ENCODE assay signal across 21 cellular contexts in genomic region chr19:31346184-31346583, GRCh38. TPM values are rescaled to one million over a fixed set of nuclear protein-coding genes. Genes with fewer than 3 reads are reported as not detected.
DNase-seq lines count a peak whose midpoint lies in the region; ATAC-seq, FAIRE-seq and TF ChIP-seq lines count a peak whose summit lies in the region.
"Had no signal": no experiment of that assay in that cellular context is flagged by ENCODE, and none has a peak within 500 bp of the region (broad histone marks: within the 10 kb centered on the region; RNA-seq: fewer than 3 reads in every experiment).

No MANE protein-coding gene starts in this region.

- TF ChIP-seq RAD21 in A549 (conservative IDR thresholded peaks at IDR 0.05 in 1 of 2, IDR thresholded peaks at IDR 0.05 in 1 of 2) = no peak

- H3K4me3 ChIP-seq in A549 = no peak overlapping the region
- peak overlapping the region; percentile 90 for H3K4me3 ChIP-seq in SK-N-MC
- no peak overlapping the region for H3K4me3 ChIP-seq in gastroesophageal sphincter
- H3K4me3 ChIP-seq in smooth muscle cell = peak overlapping the region; percentile 94

- H3K27ac ChIP-seq in A549 (no peak overlapping the region), SK-N-MC (peak overlapping the region; percentile 86), gastroesophageal sphincter (peak overlapping the region in 3 of 4 donors; percentile 32 to 99 (median 98)), smooth muscle cell (ENCODE audit: low read depth) (no peak overlapping the region)

- H3K4me2 ChIP-seq in A549 (no peak overlapping the region), smooth muscle cell (peak overlapping the region; percentile 83)

- H3K27me3 ChIP-seq in gastroesophageal sphincter = no peaks in the 10 kb centered on the region
- H3K27me3 ChIP-seq in smooth muscle cell (ENCODE audit: low read depth) = no peaks in the 10 kb centered on the region

- WGBS in A549 (ENCODE audit: missing lambda C conversion rate) = 46% methylated on average over 6 of the region's 6 CpGs
- WGBS in gastroesophageal sphincter (ENCODE audit: low coverage in 1 of 2), 2 donors = 69 to 78% methylated on average over 6 of the region's 6 CpGs
- 80% methylated on average over 6 of the region's 6 CpGs for WGBS in smooth muscle cell (ENCODE audit: low lambda C conversion rate)

- TF ChIP-seq POLR2A in A549 (IDR thresholded peaks at IDR 0.05; ENCODE audit: low read length) (no peak), gastroesophageal sphincter (IDR thresholded peaks at IDR 0.05) (no peak)

- H3F3A ChIP-seq in smooth muscle cell (ENCODE audit: low read depth) = peaks cover 26% of the 10 kb centered on the region

- no peak overlapping the region for H2AFZ ChIP-seq in smooth muscle cell (ENCODE audit: low read depth)

- peak; percentile 36 for FAIRE-seq in A549 (lab: Jason Lieb, UNC)

- peaks cover 77% of the 10 kb centered on the region for H4K20me1 ChIP-seq in smooth muscle cell (ENCODE audit: low read depth)

- H3K79me2 ChIP-seq in smooth muscle cell (ENCODE audit: low read depth) = peaks cover 79% of the 10 kb centered on the region

- H3K9ac ChIP-seq in SK-N-MC (ENCODE audit: insufficient read length) (peak overlapping the region; percentile 87), smooth muscle cell (ENCODE audit: low read depth) (no peak overlapping the region)

- CTCF ChIA-PET in A549 (lab: Yijun Ruan, JAX) = interaction anchor here (0.9 to 2.7 kb wide), 5 partner anchors 8 to 91 kb away, joined by 3 to 10 read pairs (median 4); no protein-coding TSS in a partner anchor

- DNase-seq in A549 (ENCODE audit: low read depth in 1 of 2, low spot score in 1 of 2) (no peak), SK-N-MC (ENCODE audit: low read depth, low spot score) (no peak), smooth muscle cell (lab: John Stamatoyannopoulos, UW; ENCODE audit: unreplicated experiment) (no peak), midbrain (lab: John Stamatoyannopoulos, UW) (no peak), left lobe of liver (ENCODE audit: low spot score) (no peak)
- DNase-seq: 8988T, EL, GF-D8, GOT3, HCEC 1CT, Karpas-422, MV-4-11, NCI-H1694 treated with DMSO at 0.1 percent for 48 hours, NCI-H2081 treated with DMSO at 0.1 percent for 48 hours, NCI-H2171 treated with DMSO at 0.1 percent for 48 hours, NCI-H524 treated with DMSO at 0.1 percent for 48 hours, SIG-M5 had no signal

- no peak for TF ChIP-seq CTCF in A549 (IDR thresholded peaks at IDR 0.05)
- no peak for TF ChIP-seq CTCF in gastroesophageal sphincter (IDR thresholded peaks at IDR 0.05)
- no peak for TF ChIP-seq CTCF in smooth muscle cell (IDR thresholded peaks at IDR 0.05; ENCODE audit: borderline replicate concordance, insufficient read depth, poor library complexity, severe bottlenecking)

- ATAC-seq in A549 (no peak), gastroesophageal sphincter (no peak), HG03175 (IDR thresholded peaks at IDR 0.05; ENCODE audit: unreplicated experiment) (no peak), GM21447 (IDR thresholded peaks at IDR 0.05; ENCODE audit: unreplicated experiment) (no peak), left lobe of liver (no peak)
- ATAC-seq: Panc1 had no signal

- TF ChIP-seq EP300 in A549 (IDR thresholded peaks at IDR 0.05) (no peak), gastroesophageal sphincter (IDR thresholded peaks at IDR 0.05) (no peak)

- H3K9me3 ChIP-seq in A549 = no peaks in the 10 kb centered on the region
- H3K9me3 ChIP-seq in SK-N-MC (ENCODE audit: low read depth, low read length) = no peaks in the 10 kb centered on the region
- no peaks in the 10 kb centered on the region for H3K9me3 ChIP-seq in gastroesophageal sphincter
- H3K9me3 ChIP-seq in smooth muscle cell (replicated peaks; ENCODE audit: low read depth) = no peaks in the 10 kb centered on the region

- H3K36me3 ChIP-seq in SK-N-MC (ENCODE audit: insufficient read depth, low read length) = peaks cover 70% of the 10 kb centered on the region
- H3K36me3 ChIP-seq in gastroesophageal sphincter = no peaks in the 10 kb centered on the region
- H3K36me3 ChIP-seq in smooth muscle cell (ENCODE audit: low read depth) = no peaks in the 10 kb centered on the region

- POLR2A ChIA-PET in A549 (lab: Yijun Ruan, JAX) = no interaction called here

- H3K4me1 ChIP-seq in A549 (peaks cover under 1% of the 10 kb centered on the region; the same call in 1 of the 3 replicates), gastroesophageal sphincter (peaks cover 0 to 70% (median 25%) of the 10 kb centered on the region in 3 donors), smooth muscle cell (ENCODE audit: low read depth) (peaks cover 36% of the 10 kb centered on the region)

TF ChIP-seq in A549, 52 proteins besides CTCF, POLR2A, EP300 and RAD21:
- no peak for TF ChIP-seq E2F6 (IDR thresholded peaks at IDR 0.05; ENCODE audit: borderline replicate concordance, low read depth)
- TF ChIP-seq ZSCAN20 (CRISPR knock-in tag; IDR thresholded peaks at IDR 0.05) = no peak
- TF ChIP-seq BHLHE40 (IDR thresholded peaks at IDR 0.05; ENCODE audit: low read depth, low read length) = no peak
- TF ChIP-seq TFCP2L1 (CRISPR knock-in tag; IDR thresholded peaks at IDR 0.05) = no peak

RNA-seq across cellular contexts. Expression of gene TSHZ3, which starts 3.1 kb away (rescaled TPM):
- 0.92 and 1.7 TPM in 2 replicates for polyA plus RNA-seq in A549 (2011; rRNA removed)
- polyA plus RNA-seq in A549 (2012; cell fraction: cytosol; rRNA removed) = 0.77 and 1.1 TPM in 2 replicates
- 1.6 and 1.9 TPM in 2 replicates for polyA plus RNA-seq in A549 (2012; cell fraction: nucleus; rRNA removed)
- 2.0 to 2.1 TPM (median 2.0 TPM) in 3 replicates for polyA plus RNA-seq in A549 (2017; fragmentation: RNase III; extraction: RNeasy Plus Mini Kit Qiagen cat#74134 plus additional on column Dnase treatment)
- polyA minus RNA-seq in A549 (2011; rRNA and poly(A)+ RNA removed) = 2.6 and 2.9 TPM in 2 replicates
- total RNA-seq in gastroesophageal sphincter = 10 to 100 TPM; 15.6 to 40.2 (median 31.1) TPM
- total RNA-seq in smooth muscle cell = 19.6 and 23.7 TPM in 2 replicates
- polyA plus RNA-seq in smooth muscle cell = 20.5 and 21.8 TPM in 2 replicates
- 1.1 TPM for total RNA-seq in left lobe of liver

Comparison
In these comparisons a context has a peak if more than half of its experiments do, and no peak if none do; other contexts are left out.
1. H3K27ac ChIP-seq: peak in SK-N-MC (single experiment) and gastroesophageal sphincter (3 of 4); none in A549 (0 of 2) and smooth muscle cell (single experiment).
2. H3K4me3 ChIP-seq: peak in SK-N-MC (single experiment) and smooth muscle cell (single experiment); none in A549 (single experiment) and gastroesophageal sphincter (0 of 2).